ENCODE assay signal across 26 cellular contexts in the genomic region with DNA sequence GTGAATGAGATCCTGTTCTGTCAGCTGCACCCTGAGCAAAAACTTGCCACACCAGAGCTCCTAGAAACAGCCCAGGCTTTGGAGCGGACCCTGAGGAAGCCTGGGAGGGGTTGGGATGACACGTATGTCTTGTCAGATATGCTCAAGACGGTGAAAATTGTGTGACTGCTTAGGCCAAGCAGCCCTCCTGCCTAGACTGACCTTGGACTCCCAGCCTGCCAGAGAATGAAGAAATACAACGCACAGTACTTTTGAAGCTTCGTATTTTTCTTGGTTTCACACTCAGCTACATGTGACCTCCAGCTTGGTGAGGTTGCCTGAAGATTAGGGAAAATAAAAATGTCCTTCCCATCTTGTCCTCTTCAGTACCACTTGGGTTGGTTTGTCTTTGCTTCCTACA.
"Had no signal": no experiment of that assay in that cellular context is flagged by ENCODE, and none has a peak within 500 bp of the region (broad histone marks: within the 10 kb centered on the region; RNA-seq: fewer than 3 reads in every experiment).

No MANE protein-coding gene starts in this region.

- H3K9me3 Mint-ChIP-seq: activated CD4-positive, alpha-beta memory T cell treated with anti-CD3 and anti-CD28 coated beads for 36 hours; activated T-helper 1 cell treated with anti-CD3 and anti-CD28 coated beads, Interleukin-12 subunit alpha, Interleukin-12 subunit beta, Interleukin-2, Interleukin-4 antibody, amounts not matched to agents 30 ng/mL and 10 ng/mL and 1 ng/mL, durations not matched to agents 14 hours and 24 hours and 36 hours; brain; central memory CD8-positive, alpha-beta T cell had no signal

- H3K4me3 Mint-ChIP-seq: activated CD4-positive, alpha-beta memory T cell treated with anti-CD3 and anti-CD28 coated beads for 36 hours; activated T-helper 1 cell treated with anti-CD3 and anti-CD28 coated beads, Interleukin-12 subunit alpha, Interleukin-12 subunit beta, Interleukin-2, Interleukin-4 antibody, amounts not matched to agents 30 ng/mL and 10 ng/mL and 1 ng/mL, durations not matched to agents 14 hours and 24 hours and 36 hours; brain; central memory CD8-positive, alpha-beta T cell had no signal

- H3K27me3 Mint-ChIP-seq: activated CD4-positive, alpha-beta memory T cell treated with anti-CD3 and anti-CD28 coated beads for 36 hours; brain; central memory CD8-positive, alpha-beta T cell had no signal

- ATAC-seq: Panc1, Right ventricle myocardium inferior had no signal

- DNase-seq: activated CD4-positive, alpha-beta memory T cell treated with anti-CD3 and anti-CD28 coated beads for 36 hours; activated CD4-positive, alpha-beta T cell treated with anti-CD3 and anti-CD28 coated beads for 4 hours; activated CD8-positive, alpha-beta memory T cell treated with anti-CD3 and anti-CD28 coated beads, Interleukin-2, amount 50 U/mL, for 4 hours; activated effector memory CD4-positive, alpha-beta T cell treated with anti-CD3 and anti-CD28 coated beads, Interleukin-2, amount 50 U/mL, for 16 hours; activated naive CD4-positive, alpha-beta T cell treated with Interleukin-2 at 50 U/mL for 16 hours; amygdala; IMR-90; Kasumi-1; KBM-7; NCI-H1105 treated with DMSO at 0.1 percent for 48 hours; NCI-H1436 treated with DMSO at 0.1 percent for 48 hours; NCI-H187; NCI-H2081; NCI-H510A treated with DMSO at 0.1 percent for 48 hours; NCI-H69; NK-92 treated with Interleukin-12 subunit alpha and Interleukin-12 subunit beta, amount 100 ng/mL, for 24 hours; OCI-M1; RPMI8226; SJCRH30; SK-N-SH; T-helper 1 cell had no signal

- H3K27ac Mint-ChIP-seq: activated CD4-positive, alpha-beta memory T cell treated with anti-CD3 and anti-CD28 coated beads for 36 hours; activated T-helper 1 cell treated with anti-CD3 and anti-CD28 coated beads, Interleukin-12 subunit alpha, Interleukin-12 subunit beta, Interleukin-2, Interleukin-4 antibody, amounts not matched to agents 30 ng/mL and 10 ng/mL and 1 ng/mL, durations not matched to agents 14 hours and 24 hours and 36 hours; brain had no signal
